In genomic region chr11:68780829-68781228, GRCh38 we compare ENCODE assay signal across 10 cellular contexts. TPM values are rescaled to one million over a fixed set of nuclear protein-coding genes. Genes with fewer than 3 reads are reported as not detected.
A peak's percentile ranks its signal among the peaks of the same experiment; 100 is the strongest.
DNase-seq lines count a peak whose midpoint lies in the region; ATAC-seq, FAIRE-seq and TF ChIP-seq lines count a peak whose summit lies in the region.
"Had no signal": no experiment of that assay in that cellular context is flagged by ENCODE, and none has a peak within 500 bp of the region (broad histone marks: within the 10 kb centered on the region; RNA-seq: fewer than 3 reads in every experiment).

No MANE protein-coding gene starts in this region.

- CTCF ChIA-PET in GM10248 (lab: Yijun Ruan, JAX), result no interaction called here

- peaks cover 0 to 99% (median 89%) of the 10 kb centered on the region in 9 donors for H3K36me3 ChIP-seq in heart left ventricle
- H3K36me3 ChIP-seq in small intestine (ENCODE audit: control insufficient read depth in 2 of 2, insufficient read depth in 2 of 2, low read length in 2 of 2), result peaks cover 24 to 39% of the 10 kb centered on the region in 2 donors

- peak overlapping the region in 6 of 12 donors; percentile 18 to 55 (median 46) for H3K27ac ChIP-seq in heart left ventricle
- H3K27ac ChIP-seq in small intestine (ENCODE audit: low read depth in 1 of 2, low read length in 1 of 2), result peak overlapping the region in 1 of 2 donors; percentile 16

- H3K9me3 Mint-ChIP-seq in activated CD4-positive, alpha-beta T cell treated with anti-CD3 and anti-CD28 coated beads, Interleukin-2, amount 10 ng/mL, durations not matched to agents 24 days and 14 days, result no peaks in the 10 kb centered on the region
- H3K9me3 Mint-ChIP-seq: naive thymus-derived CD4-positive, alpha-beta T cell; stimulated activated naive B cell treated with anti-CD40 and anti-IgM and Interleukin-4, amounts not matched to agents 10 μg/mL and 1 μg/mL and 100 μg/mL, for 72 hours had no signal

- H3K4me1 ChIP-seq in heart left ventricle (peaks cover 0 to 36% (median 5%) of the 10 kb centered on the region in 12 donors), small intestine (ENCODE audit: control insufficient read depth in 2 of 2, insufficient read depth in 1 of 2, low read depth in 1 of 2, low read length in 1 of 2) (no peaks in the 10 kb centered on the region)

- TF ChIP-seq CTCF in heart left ventricle (IDR thresholded peaks at IDR 0.05) (no peak), GM10248 (IDR thresholded peaks at IDR 0.05; ENCODE audit: control extremely low read depth, extremely low read depth, low read depth, missing control alignments) (no peak), D721Med (IDR thresholded peaks at IDR 0.05; ENCODE audit: insufficient read depth, missing control alignments) (no peak)

- H3K27me3 Mint-ChIP-seq in activated CD4-positive, alpha-beta T cell treated with anti-CD3 and anti-CD28 coated beads, Interleukin-2, amount 10 ng/mL, durations not matched to agents 24 days and 14 days, result no peaks in the 10 kb centered on the region
- H3K27me3 Mint-ChIP-seq: naive thymus-derived CD4-positive, alpha-beta T cell; stimulated activated naive B cell treated with anti-CD40 and anti-IgM and Interleukin-4, amounts not matched to agents 10 μg/mL and 1 μg/mL and 100 μg/mL, for 72 hours had no signal

- POLR2A ChIA-PET in GM10248 (lab: Yijun Ruan, JAX), result no interaction called here

- H3K27me3 ChIP-seq in heart left ventricle (no peaks in the 10 kb centered on the region), small intestine (ENCODE audit: control insufficient read depth in 2 of 2, insufficient read depth in 2 of 2, low read length in 2 of 2) (no peaks in the 10 kb centered on the region)

- peak; percentile 9 for DNase-seq in activated CD4-positive, alpha-beta T cell treated with anti-CD3 and anti-CD28 coated beads, Interleukin-2, amount 50 U/mL, for 48 hours
- DNase-seq in activated CD4-positive, alpha-beta T cell treated with anti-CD3 and anti-CD28 coated beads, Interleukin-2, amount 10 ng/mL, durations not matched to agents 24 days and 14 days, result no peak
- DNase-seq in heart left ventricle (peak; percentile 55 to 83 (median 80)), small intestine (peak; percentile 90), cortex of kidney (lab: John Stamatoyannopoulos, UW) (no peak), GM10248 (ENCODE audit: extremely low spot score) (no peak), D721Med (ENCODE audit: insufficient read length, low spot score) (no peak)
- DNase-seq: naive thymus-derived CD4-positive, alpha-beta T cell; stimulated activated naive B cell treated with anti-CD40 and anti-IgM and Interleukin-4, amounts not matched to agents 10 μg/mL and 1 μg/mL and 100 μg/mL, for 72 hours had no signal

- no peak overlapping the region for H3K4me3 Mint-ChIP-seq in activated CD4-positive, alpha-beta T cell treated with anti-CD3 and anti-CD28 coated beads, Interleukin-2, amount 10 ng/mL, durations not matched to agents 24 days and 14 days
- H3K4me3 Mint-ChIP-seq: naive thymus-derived CD4-positive, alpha-beta T cell; stimulated activated naive B cell treated with anti-CD40 and anti-IgM and Interleukin-4, amounts not matched to agents 10 μg/mL and 1 μg/mL and 100 μg/mL, for 72 hours had no signal

- peaks cover 18% of the 10 kb centered on the region for H3K36me3 Mint-ChIP-seq in activated CD4-positive, alpha-beta T cell treated with anti-CD3 and anti-CD28 coated beads, Interleukin-2, amount 10 ng/mL, durations not matched to agents 24 days and 14 days (ENCODE audit: low read depth)

- intact Hi-C loops in activated CD4-positive, alpha-beta T cell treated with anti-CD3 and anti-CD28 coated beads, Interleukin-2, amount 10 ng/mL, durations not matched to agents 24 days and 14 days (cut with micrococcal nuclease), result no loop called here
- intact Hi-C loops in heart left ventricle (cut with DNase I), result loop anchor here in 2 of 10 donors (2.0 to 5.0 kb wide), 2 partner anchors 56 to 58 kb away; no protein-coding TSS in a partner anchor

- ATAC-seq in SK-N-SH treated with all-trans-retinoic acid at 6 μM for 48 hours (peak; percentile 44), heart left ventricle (peak; percentile 54 to 85 (median 77))
- ATAC-seq: naive thymus-derived CD4-positive, alpha-beta T cell had no signal

- H3K4me1 Mint-ChIP-seq in activated CD4-positive, alpha-beta T cell treated with anti-CD3 and anti-CD28 coated beads, Interleukin-2, amount 10 ng/mL, durations not matched to agents 24 days and 14 days, result peaks cover 3% of the 10 kb centered on the region

- H3K27ac Mint-ChIP-seq in activated CD4-positive, alpha-beta T cell treated with anti-CD3 and anti-CD28 coated beads, Interleukin-2, amount 10 ng/mL, durations not matched to agents 24 days and 14 days, result no peak overlapping the region
- H3K27ac Mint-ChIP-seq: naive thymus-derived CD4-positive, alpha-beta T cell; stimulated activated naive B cell treated with anti-CD40 and anti-IgM and Interleukin-4, amounts not matched to agents 10 μg/mL and 1 μg/mL and 100 μg/mL, for 72 hours had no signal

- H3K9me3 ChIP-seq in heart left ventricle (no peaks in the 10 kb centered on the region), small intestine (ENCODE audit: control insufficient read depth, low read depth) (no peaks in the 10 kb centered on the region)

- TF ChIP-seq POLR2A in heart left ventricle (IDR thresholded peaks at IDR 0.05), result no peak

- H3K4me3 ChIP-seq in heart left ventricle (no peak overlapping the region), small intestine (ENCODE audit: low read depth in 1 of 2, low read length in 2 of 2) (no peak overlapping the region)

- 27 to 50% (median 31%) methylated on average over 2 to 4 of the region's 4 CpGs for WGBS in heart left ventricle, 4 donors
- WGBS in small intestine, 3 donors, result 28 to 59% (median 51%) methylated on average over 4 of the region's 4 CpGs

- FAIRE-seq in small intestine (lab: Jason Lieb, UNC) (no peak), D721Med (lab: Jason Lieb, UNC) (no peak)

TF ChIP-seq in SK-N-SH treated with all-trans-retinoic acid at 6 μM for 48 hours, 23 proteins besides CTCF, POLR2A, EP300 and RAD21 (continues in another document):
- no peak for TF ChIP-seq ZNF565 (CRISPR knock-in tag; conservative IDR thresholded peaks at IDR 0.05; ENCODE audit: low read depth)
- TF ChIP-seq, protein P1, sequence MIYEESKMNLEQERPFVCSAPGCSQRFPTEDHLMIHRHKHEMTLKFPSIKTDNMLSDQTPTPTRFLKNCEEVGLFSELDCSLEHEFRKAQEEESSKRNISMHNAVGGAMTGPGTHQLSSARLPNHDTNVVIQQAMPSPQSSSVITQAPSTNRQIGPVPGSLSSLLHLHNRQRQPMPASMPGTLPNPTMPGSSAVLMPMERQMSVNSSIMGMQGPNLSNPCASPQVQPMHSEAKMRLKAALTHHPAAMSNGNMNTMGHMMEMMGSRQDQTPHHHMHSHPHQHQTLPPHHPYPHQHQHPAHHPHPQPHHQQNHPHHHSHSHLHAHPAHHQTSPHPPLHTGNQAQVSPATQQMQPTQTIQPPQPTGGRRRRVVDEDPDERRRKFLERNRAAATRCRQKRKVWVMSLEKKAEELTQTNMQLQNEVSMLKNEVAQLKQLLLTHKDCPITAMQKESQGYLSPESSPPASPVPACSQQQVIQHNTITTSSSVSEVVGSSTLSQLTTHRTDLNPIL (CRISPR knock-in tag; IDR thresholded peaks at IDR 0.05; ENCODE audit: low read depth), result no peak
- no peak for TF ChIP-seq TSHZ2 (CRISPR knock-in tag; IDR thresholded peaks at IDR 0.05)
- TF ChIP-seq ZFP30 (CRISPR knock-in tag; IDR thresholded peaks at IDR 0.05), result no peak
- TF ChIP-seq ISL1 (CRISPR knock-in tag; IDR thresholded peaks at IDR 0.05), result no peak
- TF ChIP-seq GLIS3 (CRISPR knock-in tag; IDR thresholded peaks at IDR 0.05), result no peak
- no peak for TF ChIP-seq SNAI2 (CRISPR knock-in tag; IDR thresholded peaks at IDR 0.05)
- TF ChIP-seq RARB (CRISPR knock-in tag; IDR thresholded peaks at IDR 0.05), result no peak
- TF ChIP-seq, protein P2, sequence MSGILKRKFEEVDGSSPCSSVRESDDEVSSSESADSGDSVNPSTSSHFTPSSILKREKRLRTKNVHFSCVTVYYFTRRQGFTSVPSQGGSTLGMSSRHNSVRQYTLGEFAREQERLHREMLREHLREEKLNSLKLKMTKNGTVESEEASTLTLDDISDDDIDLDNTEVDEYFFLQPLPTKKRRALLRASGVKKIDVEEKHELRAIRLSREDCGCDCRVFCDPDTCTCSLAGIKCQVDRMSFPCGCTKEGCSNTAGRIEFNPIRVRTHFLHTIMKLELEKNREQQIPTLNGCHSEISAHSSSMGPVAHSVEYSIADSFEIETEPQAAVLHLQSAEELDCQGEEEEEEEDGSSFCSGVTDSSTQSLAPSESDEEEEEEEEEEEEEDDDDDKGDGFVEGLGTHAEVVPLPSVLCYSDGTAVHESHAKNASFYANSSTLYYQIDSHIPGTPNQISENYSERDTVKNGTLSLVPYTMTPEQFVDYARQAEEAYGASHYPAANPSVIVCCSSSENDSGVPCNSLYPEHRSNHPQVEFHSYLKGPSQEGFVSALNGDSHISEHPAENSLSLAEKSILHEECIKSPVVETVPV (CRISPR knock-in tag; IDR thresholded peaks at IDR 0.05), result no peak
- TF ChIP-seq PPARA (CRISPR knock-in tag; IDR thresholded peaks at IDR 0.05; ENCODE audit: borderline replicate concordance), result no peak

RNA-seq across cellular contexts. Expression of gene TESMIN, which starts 29.5 kb away (rescaled TPM):
- total RNA-seq in activated CD4-positive, alpha-beta T cell treated with anti-CD3 and anti-CD28 coated beads, Interleukin-2, amount 10 ng/mL, durations not matched to agents 24 days and 14 days, result 1.4 and 1.6 TPM in 2 replicates
- 1 to 10 TPM in 2 of 9 donors, under 1 TPM in 6, not detected in 1; 0.12 to 2.0 (median 0.55) TPM for total RNA-seq in heart left ventricle
- polyA plus RNA-seq in heart left ventricle, result under 1 TPM; 0.15 to 0.34 TPM
- 1 to 10 TPM; 1.1 to 5.5 (median 3.4) TPM for polyA plus RNA-seq in small intestine

Comparison
In these comparisons a context has a peak if more than half of its experiments do, and no peak if none do; other contexts are left out.
1. DNase-seq: peak in activated CD4-positive, alpha-beta T cell treated with anti-CD3 and anti-CD28 coated beads, Interleukin-2, amount 50 U/mL, for 48 hours (2 of 2), heart left ventricle (5 of 5) and small intestine (single experiment); none in activated CD4-positive, alpha-beta T cell treated with anti-CD3 and anti-CD28 coated beads, Interleukin-2, amount 10 ng/mL, durations not matched to agents 24 days and 14 days (single experiment), cortex of kidney (single experiment), GM10248 (single experiment) and D721Med (single experiment).